In genomic region chr7:83036721-83037380, GRCh38 we compare ENCODE assay signal across 24 cellular contexts.
A peak's percentile ranks its signal among the peaks of the same experiment; 100 is the strongest.
DNase-seq lines count a peak whose midpoint lies in the region; ATAC-seq, FAIRE-seq and TF ChIP-seq lines count a peak whose summit lies in the region.
"Had no signal": no experiment of that assay in that cellular context is flagged by ENCODE, and none has a peak within 500 bp of the region (broad histone marks: within the 10 kb centered on the region; RNA-seq: fewer than 3 reads in every experiment).

No MANE protein-coding gene starts in this region.

- 22 to 64% (median 53%) methylated on average over 3 of the region's 3 CpGs for WGBS in small intestine, 3 donors

- H3K27ac ChIP-seq in small intestine (ENCODE audit: low read depth in 1 of 2, low read length in 1 of 2), result no peak overlapping the region
- H3K27ac ChIP-seq: BLaER1, PC-9, SJCRH30 had no signal

- H3K27me3 ChIP-seq in small intestine (ENCODE audit: control insufficient read depth in 2 of 2, insufficient read depth in 2 of 2, low read length in 2 of 2), result no peaks in the 10 kb centered on the region
- H3K27me3 ChIP-seq: BLaER1, SJCRH30 had no signal

- TF ChIP-seq CTCF in LNCaP clone FGC (IDR thresholded peaks at IDR 0.05; ENCODE audit: control insufficient read depth, extremely low read depth, insufficient read depth), result no peak
- TF ChIP-seq CTCF in epithelial cell of proximal tubule (conservative IDR thresholded peaks at IDR 0.05; ENCODE audit: low read depth, low read length), result no peak

- FAIRE-seq in small intestine (lab: Jason Lieb, UNC), result no peak
- FAIRE-seq: H54 had no signal

- no peak overlapping the region for H3K4me3 ChIP-seq in LNCaP clone FGC (ENCODE audit: low read depth, low read length)
- no peak overlapping the region for H3K4me3 ChIP-seq in epithelial cell of proximal tubule (ENCODE audit: low read depth, low read length)
- H3K4me3 ChIP-seq in small intestine (ENCODE audit: low read depth in 1 of 2, low read length in 2 of 2), result no peak overlapping the region
- H3K4me3 ChIP-seq: BLaER1, PC-9, SJCRH30 had no signal

- no peak for ATAC-seq in HG03196 (IDR thresholded peaks at IDR 0.05; ENCODE audit: unreplicated experiment)
- ATAC-seq: Right ventricle myocardium inferior, SK-N-SH treated with all-trans-retinoic acid at 6 μM for 48 hours had no signal

- DNase-seq in NCI-H748 (lab: John Stamatoyannopoulos, UW; ENCODE audit: unreplicated experiment) (peak; percentile 41), NCI-H748 treated with DMSO at 0.1 percent for 48 hours (lab: John Stamatoyannopoulos, UW) (no peak), LNCaP clone FGC (ENCODE audit: low read depth) (peak; percentile 46), epithelial cell of proximal tubule (ENCODE audit: low read depth) (peak; percentile 25), small intestine (peak; percentile 69), globus pallidus (ENCODE audit: low spot score) (no peak), NCI-H82 (lab: John Stamatoyannopoulos, UW) (no peak)
- DNase-seq: 8988T; CD4-positive, CD25-positive, alpha-beta regulatory T cell; DND-41; KBM-7; MM.1S; NCI-H1694 treated with DMSO at 0.1 percent for 48 hours; NCI-H2081; NCI-H2171; NCI-H226; NCI-H510A treated with DMSO at 0.1 percent for 48 hours; PC-9; SJCRH30 had no signal

- H3K4me1 ChIP-seq in small intestine (ENCODE audit: control insufficient read depth in 2 of 2, insufficient read depth in 1 of 2, low read depth in 1 of 2, low read length in 1 of 2), result peaks cover 0 to 3% of the 10 kb centered on the region in 2 donors
- H3K4me1 ChIP-seq: BLaER1, SJCRH30 had no signal

- no peaks in the 10 kb centered on the region for H3K9me3 ChIP-seq in small intestine (ENCODE audit: control insufficient read depth, low read depth)
- H3K9me3 ChIP-seq: BLaER1, SJCRH30 had no signal

- no peaks in the 10 kb centered on the region for H3K36me3 ChIP-seq in small intestine (ENCODE audit: control insufficient read depth in 2 of 2, insufficient read depth in 2 of 2, low read length in 2 of 2)
- H3K36me3 ChIP-seq: BLaER1, SJCRH30 had no signal

Comparison
In these comparisons a context has a peak if more than half of its experiments do, and no peak if none do; other contexts are left out.
1. DNase-seq: peak in NCI-H748 (single experiment), LNCaP clone FGC (single experiment), epithelial cell of proximal tubule (single experiment) and small intestine (single experiment); none in NCI-H748 treated with DMSO at 0.1 percent for 48 hours (single experiment), globus pallidus (single experiment) and NCI-H82 (single experiment).